ENCODE assay signal across 9 cellular contexts in the genomic region with DNA sequence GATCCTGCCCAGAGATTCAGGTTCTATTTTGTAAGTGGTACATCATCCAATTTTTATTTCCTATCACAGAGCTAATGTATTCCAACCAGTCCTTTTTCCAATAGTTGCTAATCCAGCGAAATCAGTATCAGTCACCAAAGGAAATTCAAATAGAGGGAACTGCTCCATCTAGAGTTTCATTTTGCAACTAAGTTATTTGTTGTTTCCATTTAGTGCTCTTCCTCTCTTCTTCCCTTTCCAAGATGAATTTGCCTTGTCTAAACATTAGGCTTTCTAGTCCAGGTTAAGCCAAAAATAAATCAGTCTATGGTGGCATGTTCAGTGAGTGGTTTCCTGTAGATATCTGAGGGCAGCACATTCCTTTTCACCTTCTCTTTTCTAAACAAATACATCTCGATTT.
A peak's percentile ranks its signal among the peaks of the same experiment; 100 is the strongest.
DNase-seq lines count a peak whose midpoint lies in the region; ATAC-seq and TF ChIP-seq lines count a peak whose summit lies in the region.
"Had no signal": no experiment of that assay in that cellular context is flagged by ENCODE, and none has a peak within 500 bp of the region (broad histone marks: within the 10 kb centered on the region; RNA-seq: fewer than 3 reads in every experiment).

No MANE protein-coding gene starts in this region.

- H3K4me1 ChIP-seq in fibroblast of lung (ENCODE audit: control insufficient read depth, extremely low read depth, insufficient read depth, low read length), result peaks cover 3% of the 10 kb centered on the region

- ATAC-seq in HG03439 (IDR thresholded peaks at IDR 0.05; ENCODE audit: unreplicated experiment) (no peak), HG03139 (IDR thresholded peaks at IDR 0.05; ENCODE audit: unreplicated experiment) (no peak)
- ATAC-seq: activated CD4-positive, alpha-beta T cell treated with anti-CD3 and anti-CD28 coated beads for 36 hours had no signal

- H2AFZ ChIP-seq in fibroblast of lung (ENCODE audit: low read length), result no peak overlapping the region

- H3K79me2 ChIP-seq in fibroblast of lung (ENCODE audit: control insufficient read depth, insufficient read depth, low read length), result no peaks in the 10 kb centered on the region

- no peaks in the 10 kb centered on the region for H3K27me3 ChIP-seq in fibroblast of lung (ENCODE audit: control insufficient read depth, insufficient read depth, low read length)

- no peak overlapping the region for H3K27ac ChIP-seq in fibroblast of lung (ENCODE audit: insufficient read depth, low read length)

- no peak overlapping the region for H3K4me3 ChIP-seq in fibroblast of lung (replicated peaks in 1 of 4; ENCODE audit: control extremely low read depth in 1 of 4, insufficient read depth in 1 of 4, low read depth in 3 of 4, low read length in 4 of 4)

- in situ Hi-C loops in G401 (cut with HindIII; ENCODE audit: low sequenced_read_pairs), result no loop called here

- no peaks in the 10 kb centered on the region for H3K36me3 ChIP-seq in fibroblast of lung (ENCODE audit: control insufficient read depth, insufficient read depth, low read length)

- peak; percentile 34 to 51 for TF ChIP-seq CTCF in fibroblast of lung (conservative IDR thresholded peaks at IDR 0.05 in 1 of 2, IDR thresholded peaks at IDR 0.05 in 1 of 2; ENCODE audit: low read depth in 1 of 2, low read length in 2 of 2)

- H3K9me3 ChIP-seq in fibroblast of lung (ENCODE audit: control insufficient read depth, insufficient read depth, low read depth, low read length), result no peaks in the 10 kb centered on the region

- no peak overlapping the region for H3K9ac ChIP-seq in fibroblast of lung (ENCODE audit: insufficient read depth, low read length)

- no peaks in the 10 kb centered on the region for H4K20me1 ChIP-seq in fibroblast of lung (ENCODE audit: control insufficient read depth, extremely low read depth, insufficient read depth, low read length)

- DNase-seq in G401 (ENCODE audit: low spot score), result peak; percentile 22
- peak; percentile 8 for DNase-seq in OCI-M1 (lab: John Stamatoyannopoulos, UW)
- peak; percentile 46 to 66 for DNase-seq in fibroblast of lung (ENCODE audit: low read depth in 2 of 2)
- DNase-seq in putamen (ENCODE audit: low spot score), result peak; percentile 26
- no peak for DNase-seq in stimulated activated CD4-positive, alpha-beta T cell treated with anti-CD3 and anti-CD28 coated beads, Interleukin-2, amount 100 ng/mL, for 48 hours
- no peak for DNase-seq in cerebellar nuclear complex (lab: John Stamatoyannopoulos, UW)
- DNase-seq: activated CD4-positive, alpha-beta T cell treated with anti-CD3 and anti-CD28 coated beads for 36 hours had no signal

- H3K4me2 ChIP-seq in fibroblast of lung (ENCODE audit: extremely low read depth, insufficient read depth, low read length), result no peak overlapping the region

Comparison
In these comparisons a context has a peak if more than half of its experiments do, and no peak if none do; other contexts are left out.
1. DNase-seq: peak in G401 (single experiment), OCI-M1 (single experiment), fibroblast of lung (2 of 2) and putamen (single experiment); none in stimulated activated CD4-positive, alpha-beta T cell treated with anti-CD3 and anti-CD28 coated beads, Interleukin-2, amount 100 ng/mL, for 48 hours (0 of 2) and cerebellar nuclear complex (0 of 2).